Comparison of ENCODE assay signal across 8 cellular contexts in genomic region chr12:9646794-9647622, GRCh38. TPM values are rescaled to one million over a fixed set of nuclear protein-coding genes. Genes with fewer than 3 reads are reported as not detected.
DNase-seq lines count a peak whose midpoint lies in the region; ATAC-seq and TF ChIP-seq lines count a peak whose summit lies in the region.

No MANE protein-coding gene starts in this region.

- H3K4me1 Mint-ChIP-seq in naive thymus-derived CD8-positive, alpha-beta T cell = peaks cover 26 to 67% (median 53%) of the 10 kb centered on the region in 4 donors

- peaks cover 0 to 19% (median 9%) of the 10 kb centered on the region in 9 donors for H3K9me3 Mint-ChIP-seq in naive thymus-derived CD8-positive, alpha-beta T cell

- peaks cover 19 to 29% (median 28%) of the 10 kb centered on the region in 3 donors for H3K36me3 Mint-ChIP-seq in naive thymus-derived CD8-positive, alpha-beta T cell

- peak overlapping the region; percentile 93 for H3K27ac ChIP-seq in colonic mucosa

- TF ChIP-seq CTCF in colonic mucosa (IDR thresholded peaks at IDR 0.05) = no peak
- no peak for TF ChIP-seq CTCF in omental fat pad (IDR thresholded peaks at IDR 0.05)

- peak overlapping the region; percentile 77 to 100 (median 98) for H3K4me3 Mint-ChIP-seq in naive thymus-derived CD8-positive, alpha-beta T cell

- peak overlapping the region; percentile 96 to 99 (median 98) for H3K27ac Mint-ChIP-seq in naive thymus-derived CD8-positive, alpha-beta T cell

- H3K27me3 Mint-ChIP-seq in naive thymus-derived CD8-positive, alpha-beta T cell = peaks cover 0 to 2% (median 0%) of the 10 kb centered on the region in 5 donors

- peak overlapping the region in 1 of 2 donors; percentile 74 for H3K9ac ChIP-seq in colonic mucosa (ENCODE audit: low read depth in 2 of 2, low read length in 2 of 2)

- POLR2A ChIA-PET in naive thymus-derived CD8-positive, alpha-beta T cell (lab: Charles Lee) = interaction anchor here (1.2 to 17.2 kb wide), 14 partner anchors 10 to 114 kb away, joined by 5 to 547 read pairs (median 26); partner anchors contain the start of genes CD69 and CLEC2D

- peak overlapping the region; percentile 68 for H3K4me3 ChIP-seq in colonic mucosa

- no peaks in the 10 kb centered on the region for H3K27me3 ChIP-seq in colonic mucosa

- DNase-seq in DMS53 (lab: John Stamatoyannopoulos, UW) (peak; percentile 58), NCI-H146 treated with DMSO at 0.1 percent for 48 hours (lab: John Stamatoyannopoulos, UW; ENCODE audit: unreplicated experiment) (peak; percentile 32), colonic mucosa (no peak), DMS153 treated with DMSO at 0.1 percent for 48 hours (lab: John Stamatoyannopoulos, UW; ENCODE audit: unreplicated experiment) (no peak), omental fat pad (ENCODE audit: low spot score) (no peak), medulla oblongata (ENCODE audit: extremely low spot score) (no peak)
- no peak for DNase-seq in naive thymus-derived CD8-positive, alpha-beta T cell

- intact Hi-C loops in colonic mucosa (cut with DNase I) = no loop called here

- H3K9me3 ChIP-seq in colonic mucosa = no peaks in the 10 kb centered on the region

- no peak for ATAC-seq in naive thymus-derived CD8-positive, alpha-beta T cell
- ATAC-seq in HG02623 (IDR thresholded peaks at IDR 0.05; ENCODE audit: unreplicated experiment) (no peak), omental fat pad (ENCODE audit: low FRiP score) (no peak)

- H3K36me3 ChIP-seq in colonic mucosa = no peaks in the 10 kb centered on the region

- no peaks in the 10 kb centered on the region for H3K4me1 ChIP-seq in colonic mucosa

RNA-seq across cellular contexts. Expression of gene CLEC2D, which starts 22.5 kb away (rescaled TPM):
- total RNA-seq in colonic mucosa (1 to 10 TPM; 3.3 to 6.8 TPM), omental fat pad (10 to 100 TPM; 10.4 to 20.5 (median 14.8) TPM)
- total RNA-seq in naive thymus-derived CD8-positive, alpha-beta T cell = 100 to 1,000 TPM; 433 to 438 TPM
- 100 to 1,000 TPM; 315 to 389 (median 329) TPM for polyA plus RNA-seq in naive thymus-derived CD8-positive, alpha-beta T cell

RNA-seq across cellular contexts. Expression of gene KLRB1, which starts 39.3 kb away (rescaled TPM):
- 1 to 10 TPM; 1.7 to 2.6 TPM for total RNA-seq in colonic mucosa
- total RNA-seq in naive thymus-derived CD8-positive, alpha-beta T cell = 1 to 10 TPM; 1.6 TPM
- 10 to 100 TPM in 1 of 3 donors, under 1 TPM in 2; 0.58 to 41.2 (median 0.95) TPM for polyA plus RNA-seq in naive thymus-derived CD8-positive, alpha-beta T cell
- 1 to 10 TPM; 1.1 to 3.5 (median 2.3) TPM for total RNA-seq in omental fat pad

Comparison
In these comparisons a context has a peak if more than half of its experiments do, and no peak if none do; other contexts are left out.
1. DNase-seq: peak in DMS53 (single experiment) and NCI-H146 treated with DMSO at 0.1 percent for 48 hours (single experiment); none in colonic mucosa (single experiment), naive thymus-derived CD8-positive, alpha-beta T cell (0 of 10), DMS153 treated with DMSO at 0.1 percent for 48 hours (single experiment), omental fat pad (single experiment) and medulla oblongata (single experiment).
2. RNA of gene CLEC2D, which starts 22.5 kb away (total RNA-seq): 433 to 438 TPM in naive thymus-derived CD8-positive, alpha-beta T cell; 10.4 to 20.5 TPM in omental fat pad and 3.3 to 6.8 TPM in colonic mucosa; every median in the first group is over 10 times any median in the second.